In genomic region chr22:50327711-50328019, GRCh38 we compare ENCODE assay signal across 7 cellular contexts. TPM values are rescaled to one million over a fixed set of nuclear protein-coding genes. Genes with fewer than 3 reads are reported as not detected.
A peak's percentile ranks its signal among the peaks of the same experiment; 100 is the strongest.
DNase-seq lines count a peak whose midpoint lies in the region; ATAC-seq and TF ChIP-seq lines count a peak whose summit lies in the region.

No MANE protein-coding gene starts in this region.

- DNase-seq in HFFc6: no peak
- no peak for DNase-seq in stimulated activated naive CD8-positive, alpha-beta T cell treated with anti-CD3 and anti-CD28 coated beads, Interleukin-15, amount 100 ng/mL, for 72 hours
- no peak for DNase-seq in NCI-H446 treated with DMSO at 0.1 percent for 48 hours (lab: John Stamatoyannopoulos, UW)
- no peak for DNase-seq in Ammon's horn (ENCODE audit: low spot score)
- no peak for DNase-seq in activated CD4-positive, alpha-beta T cell treated with anti-CD3 and anti-CD28 coated beads, Interleukin-2, amount 50 U/mL, for 48 hours

- peaks cover 29% of the 10 kb centered on the region for H3K27me3 ChIP-seq in iPS-20b (ENCODE audit: insufficient read depth, low read length)

- no peaks in the 10 kb centered on the region for H3K4me1 ChIP-seq in iPS-20b (ENCODE audit: insufficient read depth, low read length)

- no peaks in the 10 kb centered on the region for H3K27me3 Mint-ChIP-seq in HFFc6 (ENCODE audit: insufficient read depth)
- H3K27me3 Mint-ChIP-seq in activated naive CD8-positive, alpha-beta T cell: peaks cover 2% of the 10 kb centered on the region
- peaks cover 12% of the 10 kb centered on the region for H3K27me3 Mint-ChIP-seq in stimulated activated naive CD8-positive, alpha-beta T cell treated with anti-CD3 and anti-CD28 coated beads, Interleukin-15, amount 100 ng/mL, for 72 hours

- peaks cover 31% of the 10 kb centered on the region for H3K4me1 Mint-ChIP-seq in HFFc6 (ENCODE audit: low read depth)
- peaks cover 13% of the 10 kb centered on the region for H3K4me1 Mint-ChIP-seq in activated naive CD8-positive, alpha-beta T cell (ENCODE audit: low read depth)
- H3K4me1 Mint-ChIP-seq in stimulated activated naive CD8-positive, alpha-beta T cell treated with anti-CD3 and anti-CD28 coated beads, Interleukin-15, amount 100 ng/mL, for 72 hours: peaks cover 20% of the 10 kb centered on the region

- peak overlapping the region; percentile 81 for H3K4me3 Mint-ChIP-seq in HFFc6
- H3K4me3 Mint-ChIP-seq in activated naive CD8-positive, alpha-beta T cell: peak overlapping the region; percentile 76
- H3K4me3 Mint-ChIP-seq in stimulated activated naive CD8-positive, alpha-beta T cell treated with anti-CD3 and anti-CD28 coated beads, Interleukin-15, amount 100 ng/mL, for 72 hours: peak overlapping the region; percentile 86 to 91

- H3K27ac Mint-ChIP-seq in HFFc6: peak overlapping the region; percentile 87
- peak overlapping the region; percentile 70 for H3K27ac Mint-ChIP-seq in activated naive CD8-positive, alpha-beta T cell
- peak overlapping the region; percentile 87 to 90 for H3K27ac Mint-ChIP-seq in stimulated activated naive CD8-positive, alpha-beta T cell treated with anti-CD3 and anti-CD28 coated beads, Interleukin-15, amount 100 ng/mL, for 72 hours

- no peaks in the 10 kb centered on the region for H3K36me3 ChIP-seq in iPS-20b (ENCODE audit: insufficient read depth, low read depth, low read length)

- peak overlapping the region; percentile 70 for H3K4me3 ChIP-seq in iPS-20b (ENCODE audit: low read length)

- no peak for TF ChIP-seq CTCF in HFFc6 (IDR thresholded peaks at IDR 0.05)

- no peaks in the 10 kb centered on the region for H3K9me3 Mint-ChIP-seq in HFFc6
- no peaks in the 10 kb centered on the region for H3K9me3 Mint-ChIP-seq in activated naive CD8-positive, alpha-beta T cell (ENCODE audit: low read depth)
- H3K9me3 Mint-ChIP-seq in stimulated activated naive CD8-positive, alpha-beta T cell treated with anti-CD3 and anti-CD28 coated beads, Interleukin-15, amount 100 ng/mL, for 72 hours: no peaks in the 10 kb centered on the region

- no peak for ATAC-seq in stimulated activated naive CD8-positive, alpha-beta T cell treated with anti-CD3 and anti-CD28 coated beads, Interleukin-15, amount 100 ng/mL, for 72 hours

- H3K36me3 Mint-ChIP-seq in HFFc6 (ENCODE audit: low read depth): peaks cover 4% of the 10 kb centered on the region; the same call in 1 of the 2 replicates
- H3K36me3 Mint-ChIP-seq in activated naive CD8-positive, alpha-beta T cell: peaks cover 2% of the 10 kb centered on the region

- H3K9me3 ChIP-seq in iPS-20b (ENCODE audit: insufficient read depth, low read depth, low read length): no peaks in the 10 kb centered on the region

- no peak overlapping the region for H3K27ac ChIP-seq in iPS-20b (ENCODE audit: low read length)

- H3K9ac ChIP-seq in iPS-20b (ENCODE audit: low read depth, low read length): peak overlapping the region; percentile 72; the same call in 1 of the 2 replicates

RNA-seq across cellular contexts. Expression of gene DENND6B, which starts 0.9 kb away (rescaled TPM):
- total RNA-seq in HFFc6 (2021; fragmentation: NEBNext Ultra II Directional; extraction: Animal tissue kit (Norgen Biotek cat#: 25700)): 1 to 10 TPM; 1.4 to 2.5 (median 1.9) TPM

RNA-seq across cellular contexts. Expression of gene PPP6R2, which starts 15.5 kb away (rescaled TPM):
- 10 to 100 TPM; 41.9 to 47.0 (median 43.6) TPM for total RNA-seq in HFFc6 (2021; fragmentation: NEBNext Ultra II Directional; extraction: Animal tissue kit (Norgen Biotek cat#: 25700))

RNA-seq across cellular contexts. Expression of gene PLXNB2, which starts 20.2 kb away (rescaled TPM):
- 100 to 1,000 TPM; 280 to 370 (median 291) TPM for total RNA-seq in HFFc6 (2021; fragmentation: NEBNext Ultra II Directional; extraction: Animal tissue kit (Norgen Biotek cat#: 25700))

RNA-seq across cellular contexts. Expression of gene MAPK11, which starts 57.5 kb away (rescaled TPM):
- total RNA-seq in HFFc6 (2021; fragmentation: NEBNext Ultra II Directional; extraction: Animal tissue kit (Norgen Biotek cat#: 25700)): 10 to 100 TPM in 1 of 6 experiments, 1 to 10 TPM in 5; 6.0 to 10.2 (median 7.8) TPM
